1 cellular context compared by ENCODE assay signal in the genomic region with DNA sequence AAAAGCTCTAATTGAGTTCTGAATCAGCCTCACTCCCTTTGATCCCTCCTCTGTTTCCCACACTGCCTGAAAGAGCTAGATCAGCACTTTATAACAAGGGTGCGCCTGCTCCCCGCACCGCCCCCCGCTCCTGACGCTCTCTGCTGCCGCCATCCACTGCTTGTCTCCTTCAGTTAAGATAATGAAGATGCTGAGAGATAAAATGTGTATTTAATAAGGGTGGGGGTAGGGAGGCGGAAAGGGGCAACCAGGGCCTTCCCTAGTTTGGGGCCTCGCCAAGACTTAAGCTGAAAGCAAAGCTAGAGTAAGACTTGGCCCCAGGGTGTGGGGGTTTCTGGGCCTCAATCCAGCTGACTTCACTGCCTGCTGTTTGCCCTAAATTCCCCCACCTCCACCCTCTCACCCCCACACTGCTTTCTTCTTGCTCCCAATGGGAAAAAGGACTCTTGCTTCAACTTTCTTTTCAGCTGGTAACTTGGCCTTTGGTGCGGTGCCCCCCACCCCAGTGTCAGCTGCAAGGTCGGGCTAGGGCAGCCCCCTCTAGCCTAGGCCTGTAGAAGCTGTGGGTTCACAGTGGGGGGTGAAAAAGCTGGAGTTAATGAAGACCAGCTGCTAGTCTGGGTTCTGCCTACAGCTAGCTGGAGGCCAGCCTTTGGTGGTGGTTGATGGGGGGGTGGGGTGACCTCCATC.
TF ChIP-seq lines count a peak whose summit lies in the region.

No MANE protein-coding gene starts in this region.

TF ChIP-seq in SK-N-SH, 30 proteins besides CTCF, POLR2A, EP300 and RAD21 (continued from another document):
- TF ChIP-seq, protein P1, sequence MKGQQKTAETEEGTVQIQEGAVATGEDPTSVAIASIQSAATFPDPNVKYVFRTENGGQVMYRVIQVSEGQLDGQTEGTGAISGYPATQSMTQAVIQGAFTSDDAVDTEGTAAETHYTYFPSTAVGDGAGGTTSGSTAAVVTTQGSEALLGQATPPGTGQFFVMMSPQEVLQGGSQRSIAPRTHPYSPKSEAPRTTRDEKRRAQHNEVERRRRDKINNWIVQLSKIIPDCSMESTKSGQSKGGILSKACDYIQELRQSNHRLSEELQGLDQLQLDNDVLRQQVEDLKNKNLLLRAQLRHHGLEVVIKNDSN (IDR thresholded peaks at IDR 0.05; ENCODE audit: borderline replicate concordance, low read depth), result no peak
- TF ChIP-seq FOXJ3 (CRISPR knock-in tag; IDR thresholded peaks at IDR 0.05), result peak; percentile 51; the same call in 1 of the 2 replicates
- TF ChIP-seq SIN3A (IDR thresholded peaks at IDR 0.05; ENCODE audit: borderline replicate concordance, low read depth, low read length), result peak; percentile 77; the same call in 1 of the 2 replicates
- peak; percentile 5; the same call in 1 of the 2 replicates for TF ChIP-seq FOSL2 (IDR thresholded peaks at IDR 0.05; ENCODE audit: borderline replicate concordance, low read depth)
- peak; percentile 83; the same call in 1 of the 2 replicates for TF ChIP-seq FOXM1 (IDR thresholded peaks at IDR 0.05; ENCODE audit: low read depth)
- TF ChIP-seq RXRA (IDR thresholded peaks at IDR 0.05; ENCODE audit: borderline replicate concordance, low read depth), result peak; percentile 74
- TF ChIP-seq RCOR1 (IDR thresholded peaks at IDR 0.05; ENCODE audit: low read length), result peak; percentile 56
- no peak; the same call in 1 of the 2 replicates for TF ChIP-seq SMC3 (IDR thresholded peaks at IDR 0.05; ENCODE audit: low read depth, low read length)
- TF ChIP-seq, protein P2, sequence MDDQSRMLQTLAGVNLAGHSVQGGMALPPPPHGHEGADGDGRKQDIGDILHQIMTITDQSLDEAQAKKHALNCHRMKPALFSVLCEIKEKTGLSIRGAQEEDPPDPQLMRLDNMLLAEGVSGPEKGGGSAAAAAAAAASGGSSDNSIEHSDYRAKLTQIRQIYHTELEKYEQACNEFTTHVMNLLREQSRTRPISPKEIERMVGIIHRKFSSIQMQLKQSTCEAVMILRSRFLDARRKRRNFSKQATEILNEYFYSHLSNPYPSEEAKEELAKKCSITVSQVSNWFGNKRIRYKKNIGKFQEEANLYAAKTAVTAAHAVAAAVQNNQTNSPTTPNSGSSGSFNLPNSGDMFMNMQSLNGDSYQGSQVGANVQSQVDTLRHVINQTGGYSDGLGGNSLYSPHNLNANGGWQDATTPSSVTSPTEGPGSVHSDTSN (IDR thresholded peaks at IDR 0.05), result peak; percentile 95
- no peak for TF ChIP-seq YY1 (IDR thresholded peaks at IDR 0.05; ENCODE audit: low read depth)
- TF ChIP-seq, protein P3, sequence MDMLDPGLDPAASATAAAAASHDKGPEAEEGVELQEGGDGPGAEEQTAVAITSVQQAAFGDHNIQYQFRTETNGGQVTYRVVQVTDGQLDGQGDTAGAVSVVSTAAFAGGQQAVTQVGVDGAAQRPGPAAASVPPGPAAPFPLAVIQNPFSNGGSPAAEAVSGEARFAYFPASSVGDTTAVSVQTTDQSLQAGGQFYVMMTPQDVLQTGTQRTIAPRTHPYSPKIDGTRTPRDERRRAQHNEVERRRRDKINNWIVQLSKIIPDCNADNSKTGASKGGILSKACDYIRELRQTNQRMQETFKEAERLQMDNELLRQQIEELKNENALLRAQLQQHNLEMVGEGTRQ (IDR thresholded peaks at IDR 0.05; ENCODE audit: borderline replicate concordance, low read depth, low read length), result no peak
- TF ChIP-seq, protein P4, sequence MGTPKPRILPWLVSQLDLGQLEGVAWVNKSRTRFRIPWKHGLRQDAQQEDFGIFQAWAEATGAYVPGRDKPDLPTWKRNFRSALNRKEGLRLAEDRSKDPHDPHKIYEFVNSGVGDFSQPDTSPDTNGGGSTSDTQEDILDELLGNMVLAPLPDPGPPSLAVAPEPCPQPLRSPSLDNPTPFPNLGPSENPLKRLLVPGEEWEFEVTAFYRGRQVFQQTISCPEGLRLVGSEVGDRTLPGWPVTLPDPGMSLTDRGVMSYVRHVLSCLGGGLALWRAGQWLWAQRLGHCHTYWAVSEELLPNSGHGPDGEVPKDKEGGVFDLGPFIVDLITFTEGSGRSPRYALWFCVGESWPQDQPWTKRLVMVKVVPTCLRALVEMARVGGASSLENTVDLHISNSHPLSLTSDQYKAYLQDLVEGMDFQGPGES (IDR thresholded peaks at IDR 0.05; ENCODE audit: low read depth, low read length), result no peak
- peak; percentile 92 for TF ChIP-seq CHD2 (IDR thresholded peaks at IDR 0.05; ENCODE audit: low read length, partially characterized antibody)
- TF ChIP-seq ELF1 (IDR thresholded peaks at IDR 0.05), result peak; percentile 11; the same call in 1 of the 2 replicates
- no peak for TF ChIP-seq MEF2A (IDR thresholded peaks at IDR 0.05; ENCODE audit: borderline replicate concordance, low read depth)
- TF ChIP-seq TEAD4 (IDR thresholded peaks at IDR 0.05; ENCODE audit: borderline replicate concordance, insufficient read depth), result peak; percentile 61; the same call in 1 of the 2 replicates
- no peak for TF ChIP-seq NRF1 (IDR thresholded peaks at IDR 0.05; ENCODE audit: low read depth, low read length)
- TF ChIP-seq, protein P5, sequence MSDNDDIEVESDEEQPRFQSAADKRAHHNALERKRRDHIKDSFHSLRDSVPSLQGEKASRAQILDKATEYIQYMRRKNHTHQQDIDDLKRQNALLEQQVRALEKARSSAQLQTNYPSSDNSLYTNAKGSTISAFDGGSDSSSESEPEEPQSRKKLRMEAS (IDR thresholded peaks at IDR 0.05; ENCODE audit: low read depth), result no peak
- no peak for TF ChIP-seq GABPA (IDR thresholded peaks at IDR 0.05; ENCODE audit: low read depth)
